In the genomic region with DNA sequence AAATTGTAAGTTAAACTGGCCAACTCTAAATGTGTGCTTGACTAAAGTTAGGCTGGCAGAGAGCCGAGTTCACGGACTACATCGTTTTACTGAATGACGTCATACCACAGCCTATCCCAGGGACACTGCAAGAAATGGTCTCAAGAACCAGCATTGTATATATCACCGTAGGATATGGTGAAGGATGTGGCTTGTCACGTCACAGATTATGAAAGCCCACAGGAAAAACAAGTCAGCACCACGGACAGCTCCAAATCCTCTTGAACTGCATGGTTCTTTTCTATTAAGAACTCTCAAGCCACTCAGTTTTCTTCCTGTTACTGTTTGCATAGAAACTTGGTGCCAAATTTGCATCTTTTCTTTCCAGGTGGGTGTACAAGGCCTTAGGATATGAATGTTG, we compare ENCODE assay signal across 9 cellular contexts.
DNase-seq lines count a peak whose midpoint lies in the region; ATAC-seq and TF ChIP-seq lines count a peak whose summit lies in the region.
"Had no signal": no experiment of that assay in that cellular context is flagged by ENCODE, and none has a peak within 500 bp of the region (broad histone marks: within the 10 kb centered on the region; RNA-seq: fewer than 3 reads in every experiment).

No MANE protein-coding gene starts in this region.

- DNase-seq in AG04449 (ENCODE audit: low read depth, low spot score) = peak; percentile 14
- DNase-seq in activated CD4-positive, CD25-positive, alpha-beta regulatory T cell treated with anti-CD3 and anti-CD28 coated beads, Interleukin-2, amount 50 U/mL, for 72 hours = peak; percentile 35
- peak; percentile 88 for DNase-seq in choroid plexus epithelial cell (ENCODE audit: low read depth)
- DNase-seq in myocyte (ENCODE audit: low read depth) = peak; percentile 86
- peak; percentile 66 for DNase-seq in superior temporal gyrus (ENCODE audit: extremely low spot score)

- CTCF ChIA-PET in AG04449 (lab: Yijun Ruan, JAX) = no interaction called here

- ATAC-seq in HG03354 (IDR thresholded peaks at IDR 0.05; ENCODE audit: poor library complexity, severe bottlenecking, unreplicated experiment) (peak; percentile 56), HG03565 (IDR thresholded peaks at IDR 0.05; ENCODE audit: unreplicated experiment) (no peak), HG02852 (IDR thresholded peaks at IDR 0.05; ENCODE audit: unreplicated experiment) (no peak)

- POLR2A ChIA-PET in AG04449 (lab: Yijun Ruan, JAX) = no interaction called here

- TF ChIP-seq CTCF in AG04449 (IDR thresholded peaks at IDR 0.05; ENCODE audit: insufficient read depth, low read length, missing control alignments) (no peak), choroid plexus epithelial cell (conservative IDR thresholded peaks at IDR 0.05; ENCODE audit: low read depth, low read length) (no peak)

- H3K4me3 ChIP-seq in AG04449 (ENCODE audit: low read depth, low read length) (no peak overlapping the region), choroid plexus epithelial cell (ENCODE audit: low read depth, low read length) (no peak overlapping the region)
- H3K4me3 ChIP-seq: dorsolateral prefrontal cortex had no signal

Comparison
In these comparisons a context has a peak if more than half of its experiments do, and no peak if none do; other contexts are left out.
1. DNase-seq: peak in every context shown above with its lines; median percentile 88 in choroid plexus epithelial cell; 86 in myocyte; 66 in superior temporal gyrus; 35 in activated CD4-positive, CD25-positive, alpha-beta regulatory T cell treated with anti-CD3 and anti-CD28 coated beads, Interleukin-2, amount 50 U/mL, for 72 hours; 14 in AG04449.